ENCODE assay signal across 29 cellular contexts in genomic region chr15:91456921-91457320, GRCh38.
DNase-seq lines count a peak whose midpoint lies in the region; ATAC-seq, FAIRE-seq and TF ChIP-seq lines count a peak whose summit lies in the region.
"Had no signal": no experiment of that assay in that cellular context is flagged by ENCODE, and none has a peak within 500 bp of the region (broad histone marks: within the 10 kb centered on the region; RNA-seq: fewer than 3 reads in every experiment).

No MANE protein-coding gene starts in this region.

- TF ChIP-seq CTCF in RWPE1 (conservative IDR thresholded peaks at IDR 0.05; ENCODE audit: low read depth) (no peak), bronchial epithelial cell (IDR thresholded peaks at IDR 0.05; ENCODE audit: insufficient read depth, low read length, severe bottlenecking) (no peak)

- FAIRE-seq in bronchial epithelial cell (lab: Jason Lieb, UNC), result no peak
- FAIRE-seq: GM18507, TTC549 had no signal

- POLR2A ChIA-PET in RWPE1 (lab: Yijun Ruan, JAX; ENCODE audit: low non-redundant PET) (interaction anchor here (0.6 kb wide), 1 partner anchor 107 kb away, joined by 3 read pairs; no protein-coding TSS in a partner anchor), HEK293T (lab: Yijun Ruan, JAX) (no interaction called here)

- DNase-seq in Daoy (ENCODE audit: low read depth), result peak; percentile 24
- peak; percentile 26 for DNase-seq in RWPE1 (ENCODE audit: low spot score)
- peak; percentile 12 for DNase-seq in bronchial epithelial cell (ENCODE audit: low read depth)
- peak; percentile 54 for DNase-seq in kidney tubule cell (ENCODE audit: low spot score)
- DNase-seq in putamen (ENCODE audit: low spot score), result no peak
- no peak for DNase-seq in SKM-1 treated with dmso at 0.1 percent for 144 hours (lab: John Stamatoyannopoulos, UW; ENCODE audit: unreplicated experiment)
- no peak for DNase-seq in HEK293T (ENCODE audit: extremely low spot score)
- DNase-seq: activated CD4-positive, CD25-positive, alpha-beta regulatory T cell treated with anti-CD3 and anti-CD28 coated beads, Interleukin-2, amount 50 U/mL, for 72 hours; activated gamma-delta T cell treated with Interleukin-2 at 50 U/mL for 16 hours; activated T-cell treated with anti-CD3 and anti-CD28 coated beads, Interleukin-2, amount 50 U/mL, for 1 hour; BE2C; GF-D8; GOT3; heart left ventricle; Karpas-422; naive thymus-derived CD4-positive, alpha-beta T cell; NCI-H1048; NCI-H187; NCI-H2227 treated with DMSO at 0.1 percent for 48 hours; nucleus accumbens; OCI-M1; retina; stimulated activated CD4-positive, alpha-beta T cell treated with anti-CD3 and anti-CD28 coated beads, Interleukin-2, amount 100 ng/mL, for 48 hours had no signal

- H3K4me3 ChIP-seq in bronchial epithelial cell (ENCODE audit: low read depth, low read length), result no peak overlapping the region
- H3K4me3 ChIP-seq: cardiac muscle cell, heart left ventricle, suprapubic skin had no signal

- CTCF ChIA-PET in RWPE1 (lab: Yijun Ruan, JAX), result interaction anchor here (0.7 kb wide), 1 partner anchor 30 kb away, joined by 3 read pairs; no protein-coding TSS in a partner anchor
- CTCF ChIA-PET in HEK293T (lab: Yijun Ruan, JAX), result no interaction called here

- no peaks in the 10 kb centered on the region for H3K27me3 ChIP-seq in bronchial epithelial cell (ENCODE audit: control insufficient read depth, insufficient read depth, low read length)
- H3K27me3 ChIP-seq: BE2C, cardiac muscle cell, heart left ventricle had no signal

- no peaks in the 10 kb centered on the region for H3K36me3 ChIP-seq in bronchial epithelial cell (ENCODE audit: control insufficient read depth, insufficient read depth, low read length)
- H3K36me3 ChIP-seq: BE2C, cardiac muscle cell, heart left ventricle, suprapubic skin had no signal

- H3K27ac ChIP-seq in RWPE1, result peak overlapping the region; percentile 67
- H3K27ac ChIP-seq: cardiac muscle cell, heart left ventricle, suprapubic skin had no signal

- no peak for ATAC-seq in HG03439 (IDR thresholded peaks at IDR 0.05; ENCODE audit: unreplicated experiment)
- ATAC-seq: heart left ventricle; naive thymus-derived CD4-positive, alpha-beta T cell; stimulated activated effector memory CD8-positive, alpha-beta T cell treated with anti-CD3 and anti-CD28 coated beads, Interleukin-12 subunit alpha, Interleukin-12 subunit beta, amount 100 ng/mL, for 72 hours had no signal

TF ChIP-seq in HEK293T, 16 proteins besides CTCF, POLR2A, EP300 and RAD21:
- TF ChIP-seq CTBP1 (IDR thresholded peaks at IDR 0.05; ENCODE audit: borderline replicate concordance) (no peak), SP1 (IDR thresholded peaks at IDR 0.05) (no peak), FOXK2 (IDR thresholded peaks at IDR 0.05) (no peak), HDGF (IDR thresholded peaks at IDR 0.05; ENCODE audit: borderline replicate concordance) (no peak), SUZ12 (IDR thresholded peaks at IDR 0.05) (no peak), FOXM1 (IDR thresholded peaks at IDR 0.05; ENCODE audit: borderline replicate concordance) (no peak)

Comparison
In these comparisons a context has a peak if more than half of its experiments do, and no peak if none do; other contexts are left out.
1. DNase-seq: peak in Daoy (single experiment), RWPE1 (single experiment), bronchial epithelial cell (single experiment) and kidney tubule cell (single experiment); none in putamen (single experiment), SKM-1 treated with dmso at 0.1 percent for 144 hours (single experiment) and HEK293T (single experiment).